In genomic region chr18:830315-830901, GRCh38 we compare ENCODE assay signal across 8 cellular contexts. TPM values are rescaled to one million over a fixed set of nuclear protein-coding genes. Genes with fewer than 3 reads are reported as not detected.
DNase-seq lines count a peak whose midpoint lies in the region; ATAC-seq and TF ChIP-seq lines count a peak whose summit lies in the region.

No MANE protein-coding gene starts in this region.

- H3K27ac ChIP-seq in smooth muscle cell (ENCODE audit: low read depth): no peak overlapping the region

- H3K4me3 ChIP-seq in fibroblast of the aortic adventitia (ENCODE audit: low read depth, low read length) (no peak overlapping the region), smooth muscle cell (no peak overlapping the region)

- H4K20me1 ChIP-seq in smooth muscle cell (ENCODE audit: low read depth): no peaks in the 10 kb centered on the region

- no peaks in the 10 kb centered on the region for H3K9me3 ChIP-seq in T-helper 17 cell (ENCODE audit: control insufficient read depth, low read length, poor library complexity, severe bottlenecking)
- H3K9me3 ChIP-seq in smooth muscle cell (replicated peaks; ENCODE audit: low read depth): no peaks in the 10 kb centered on the region

- ATAC-seq in GM19372 (IDR thresholded peaks at IDR 0.05; ENCODE audit: low read depth, unreplicated experiment) (peak; percentile 67), HG03439 (IDR thresholded peaks at IDR 0.05; ENCODE audit: unreplicated experiment) (peak; percentile 67), T-helper 17 cell (peak; percentile 82)

- H3K4me1 ChIP-seq in smooth muscle cell (ENCODE audit: low read depth): peaks cover 4% of the 10 kb centered on the region

- TF ChIP-seq CTCF in fibroblast of the aortic adventitia (IDR thresholded peaks at IDR 0.05; ENCODE audit: insufficient read depth, low read length) (no peak), smooth muscle cell (IDR thresholded peaks at IDR 0.05; ENCODE audit: borderline replicate concordance, insufficient read depth, poor library complexity, severe bottlenecking) (no peak)

- peak; percentile 83 for DNase-seq in DMS53 (lab: John Stamatoyannopoulos, UW)
- DNase-seq in T-helper 17 cell: peak in 1 of 3 donors; percentile 11
- peak; percentile 85 for DNase-seq in fibroblast of the aortic adventitia (ENCODE audit: low read depth)
- DNase-seq in smooth muscle cell (lab: John Stamatoyannopoulos, UW; ENCODE audit: unreplicated experiment): no peak
- DNase-seq in stimulated activated CD4-positive, alpha-beta T cell treated with anti-CD3 and anti-CD28 coated beads, Interleukin-2, amount 100 ng/mL, for 48 hours: no peak
- DNase-seq in NCI-H1105 treated with DMSO at 0.1 percent for 48 hours (lab: John Stamatoyannopoulos, UW): no peak

- no peaks in the 10 kb centered on the region for H3K27me3 Mint-ChIP-seq in T-helper 17 cell

- peaks cover 2% of the 10 kb centered on the region for H3K36me3 Mint-ChIP-seq in T-helper 17 cell (ENCODE audit: low read depth)

- peak overlapping the region; percentile 84 for H3K4me3 Mint-ChIP-seq in T-helper 17 cell

- WGBS in smooth muscle cell (ENCODE audit: low lambda C conversion rate): 25% methylated on average over 5 of the region's 5 CpGs

- H3K4me2 ChIP-seq in smooth muscle cell: peak overlapping the region; percentile 65

- no peak overlapping the region for H3K9ac ChIP-seq in smooth muscle cell (ENCODE audit: low read depth)

- no peaks in the 10 kb centered on the region for H3K27me3 ChIP-seq in smooth muscle cell (ENCODE audit: low read depth)

- no peaks in the 10 kb centered on the region for H3K79me2 ChIP-seq in smooth muscle cell (ENCODE audit: low read depth)

- no peaks in the 10 kb centered on the region for H3K36me3 ChIP-seq in smooth muscle cell (ENCODE audit: low read depth)

- no peaks in the 10 kb centered on the region for H3F3A ChIP-seq in smooth muscle cell (ENCODE audit: low read depth)

- H3K4me1 Mint-ChIP-seq in T-helper 17 cell: peaks cover 20% of the 10 kb centered on the region

- peak overlapping the region; percentile 53 for H3K27ac Mint-ChIP-seq in T-helper 17 cell

- peak overlapping the region; percentile 76 for H2AFZ ChIP-seq in smooth muscle cell (ENCODE audit: low read depth)

RNA-seq across cellular contexts. Expression of gene YES1, which starts 18.4 kb away (rescaled TPM):
- 1 to 10 TPM; 6.9 to 7.1 TPM for total RNA-seq in T-helper 17 cell
- 43.1 and 156 TPM in 2 replicates for total RNA-seq in fibroblast of the aortic adventitia (ENCODE audit: low replicate concordance)
- 120 and 179 TPM in 2 replicates for total RNA-seq in smooth muscle cell
- 19.5 and 22.6 TPM in 2 replicates for polyA plus RNA-seq in smooth muscle cell

Comparison
In these comparisons a context has a peak if more than half of its experiments do, and no peak if none do; other contexts are left out.
1. DNase-seq: peak in DMS53 (single experiment) and fibroblast of the aortic adventitia (single experiment); none in smooth muscle cell (single experiment), stimulated activated CD4-positive, alpha-beta T cell treated with anti-CD3 and anti-CD28 coated beads, Interleukin-2, amount 100 ng/mL, for 48 hours (0 of 2) and NCI-H1105 treated with DMSO at 0.1 percent for 48 hours (single experiment).
2. Peak in every context shown above with its lines, with median percentiles within 50 percentile points of each other: ATAC-seq.